Comparison of ENCODE assay signal across 23 cellular contexts in genomic region chr9:114084282-114085073, GRCh38. TPM values are rescaled to one million over a fixed set of nuclear protein-coding genes. Genes with fewer than 3 reads are reported as not detected.
DNase-seq lines count a peak whose midpoint lies in the region; ATAC-seq and TF ChIP-seq lines count a peak whose summit lies in the region.
"Had no signal": no experiment of that assay in that cellular context is flagged by ENCODE, and none has a peak within 500 bp of the region (broad histone marks: within the 10 kb centered on the region; RNA-seq: fewer than 3 reads in every experiment).

No MANE protein-coding gene starts in this region.

- DNase-seq in activated CD8-positive, alpha-beta memory T cell treated with anti-CD3 and anti-CD28 coated beads for 24 hours: peak; percentile 43
- no peak for DNase-seq in activated CD8-positive, alpha-beta memory T cell treated with anti-CD3 and anti-CD28 coated beads, Interleukin-2, amount 50 U/mL, for 4 hours
- DNase-seq in chondrocyte (ENCODE audit: low spot score) (peak; percentile 17), mesenteric fat pad (ENCODE audit: low spot score) (peak; percentile 51), type B pancreatic cell (ENCODE audit: extremely low spot score, unreplicated experiment) (peak; percentile 45), NOMO-1 treated with DMSO at 0.1 percent for 48 hours (lab: John Stamatoyannopoulos, UW; ENCODE audit: unreplicated experiment) (no peak), inferior parietal cortex (ENCODE audit: extremely low spot score) (no peak)
- DNase-seq in effector memory CD8-positive, alpha-beta T cell: no peak
- DNase-seq: 8988T; Caco-2; CD4-positive, alpha-beta T cell; DMS153; GDM1; H7; HFFc6; MV-4-11; NCI-H1694 treated with DMSO at 0.1 percent for 48 hours; NCI-H2227 treated with DMSO at 0.1 percent for 48 hours; NCI-H510A treated with DMSO at 0.1 percent for 48 hours; NCI-H774; PC-9 had no signal

- no peak for ATAC-seq in effector memory CD8-positive, alpha-beta T cell (replicated peaks)

- peaks cover 2% of the 10 kb centered on the region for H3K27me3 Mint-ChIP-seq in chondrocyte (ENCODE audit: low read depth)
- peaks cover 11% of the 10 kb centered on the region for H3K27me3 Mint-ChIP-seq in type B pancreatic cell
- H3K27me3 Mint-ChIP-seq in effector memory CD8-positive, alpha-beta T cell: peaks cover 3 to 72% of the 10 kb centered on the region in 2 donors

- TF ChIP-seq CTCF in chondrocyte (IDR thresholded peaks at IDR 0.05) (no peak), type B pancreatic cell (conservative IDR thresholded peaks at IDR 0.05) (no peak)

- H3K9me3 Mint-ChIP-seq in chondrocyte (ENCODE audit: low read depth) (no peaks in the 10 kb centered on the region), type B pancreatic cell (no peaks in the 10 kb centered on the region)
- H3K9me3 Mint-ChIP-seq in effector memory CD8-positive, alpha-beta T cell: no peaks in the 10 kb centered on the region
- H3K9me3 Mint-ChIP-seq: CD4-positive, alpha-beta T cell; HFFc6 had no signal

- H3K27ac Mint-ChIP-seq in chondrocyte (ENCODE audit: unreplicated experiment) (no peak overlapping the region), type B pancreatic cell (no peak overlapping the region)
- H3K27ac Mint-ChIP-seq in effector memory CD8-positive, alpha-beta T cell: no peak overlapping the region
- H3K27ac Mint-ChIP-seq: B cell; CD4-positive, alpha-beta T cell; HFFc6 had no signal

- H3K36me3 Mint-ChIP-seq in chondrocyte (ENCODE audit: low read depth) (no peaks in the 10 kb centered on the region), type B pancreatic cell (no peaks in the 10 kb centered on the region)
- H3K36me3 Mint-ChIP-seq in effector memory CD8-positive, alpha-beta T cell (ENCODE audit: insufficient read depth): no peaks in the 10 kb centered on the region

- H3K4me3 Mint-ChIP-seq in chondrocyte (ENCODE audit: unreplicated experiment) (no peak overlapping the region), type B pancreatic cell (no peak overlapping the region)
- no peak overlapping the region for H3K4me3 Mint-ChIP-seq in effector memory CD8-positive, alpha-beta T cell
- H3K4me3 Mint-ChIP-seq: B cell; CD4-positive, alpha-beta T cell; HFFc6 had no signal

- H3K4me1 Mint-ChIP-seq in chondrocyte (ENCODE audit: low read depth): peaks cover 4% of the 10 kb centered on the region
- H3K4me1 Mint-ChIP-seq in type B pancreatic cell (ENCODE audit: unreplicated experiment): peaks cover 9% of the 10 kb centered on the region
- no peaks in the 10 kb centered on the region for H3K4me1 Mint-ChIP-seq in effector memory CD8-positive, alpha-beta T cell (ENCODE audit: low read depth in 2 of 2)
- H3K4me1 Mint-ChIP-seq: B cell had no signal

RNA-seq across cellular contexts. Expression of gene AMBP, which starts 6.4 kb away (rescaled TPM):
- total RNA-seq in chondrocyte: not detected in 3 replicates
- not detected for total RNA-seq in mesenteric fat pad
- 110 and 230 TPM in 2 replicates for total RNA-seq in type B pancreatic cell (ENCODE audit: low replicate concordance)
- total RNA-seq: B cell; CD4-positive, alpha-beta T cell; HFFc6; PC-9 had no signal

RNA-seq across cellular contexts. Expression of gene KIF12, which starts 14.6 kb away (rescaled TPM):
- 0.39 to 1.4 TPM (median 0.70 TPM) in 3 replicates for total RNA-seq in chondrocyte
- total RNA-seq in mesenteric fat pad: 0.84 TPM
- 33.2 and 35.9 TPM in 2 replicates for total RNA-seq in type B pancreatic cell (ENCODE audit: low replicate concordance)
- total RNA-seq: B cell; CD4-positive, alpha-beta T cell; Daoy; HFFc6; PC-9 had no signal

Comparison
In these comparisons a context has a peak if more than half of its experiments do, and no peak if none do; other contexts are left out.
1. DNase-seq: peak in activated CD8-positive, alpha-beta memory T cell treated with anti-CD3 and anti-CD28 coated beads for 24 hours (single experiment), chondrocyte (single experiment), mesenteric fat pad (single experiment) and type B pancreatic cell (single experiment); none in activated CD8-positive, alpha-beta memory T cell treated with anti-CD3 and anti-CD28 coated beads, Interleukin-2, amount 50 U/mL, for 4 hours (single experiment), NOMO-1 treated with DMSO at 0.1 percent for 48 hours (single experiment), inferior parietal cortex (single experiment) and effector memory CD8-positive, alpha-beta T cell (0 of 3).
2. RNA of gene AMBP, which starts 6.4 kb away (total RNA-seq): 110 to 230 TPM in type B pancreatic cell; not detected in chondrocyte and not detected in mesenteric fat pad (single experiment); every median in the first group is over 10 times any median in the second.
3. RNA of gene KIF12, which starts 14.6 kb away (total RNA-seq): 33.2 to 35.9 TPM in type B pancreatic cell; 0.84 TPM in mesenteric fat pad (single experiment) and 0.39 to 1.4 TPM in chondrocyte; every median in the first group is over 10 times any median in the second.